Comparison of ENCODE assay signal across 14 cellular contexts in genomic region chr1:209748620-209749019, GRCh38. TPM values are rescaled to one million over a fixed set of nuclear protein-coding genes. Genes with fewer than 3 reads are reported as not detected.
DNase-seq lines count a peak whose midpoint lies in the region; ATAC-seq and TF ChIP-seq lines count a peak whose summit lies in the region.
"Had no signal": no experiment of that assay in that cellular context is flagged by ENCODE, and none has a peak within 500 bp of the region (broad histone marks: within the 10 kb centered on the region; RNA-seq: fewer than 3 reads in every experiment).

No MANE protein-coding gene starts in this region.

- H3K4me1 Mint-ChIP-seq in activated CD4-positive, alpha-beta T cell treated with anti-CD3 and anti-CD28 coated beads for 36 hours, result peaks cover 70% of the 10 kb centered on the region
- H3K4me1 Mint-ChIP-seq in IgD-negative memory B cell (peaks cover 24 to 34% (median 31%) of the 10 kb centered on the region in 3 donors), MCF 10A (ENCODE audit: insufficient read depth, unreplicated experiment) (peaks cover 14% of the 10 kb centered on the region)
- peaks cover 38% of the 10 kb centered on the region for H3K4me1 Mint-ChIP-seq in activated T-helper 17 cell treated with anti-CD3 and anti-CD28 coated beads, Interleukin-2, amount 50 U/mL, for 72 hours

- no peaks in the 10 kb centered on the region for H3K9me3 Mint-ChIP-seq in activated CD4-positive, alpha-beta T cell treated with anti-CD3 and anti-CD28 coated beads for 36 hours (ENCODE audit: low read depth)
- H3K9me3 Mint-ChIP-seq in IgD-negative memory B cell (no peaks in the 10 kb centered on the region), MCF 10A (ENCODE audit: unreplicated experiment) (no peaks in the 10 kb centered on the region)
- no peaks in the 10 kb centered on the region for H3K9me3 Mint-ChIP-seq in activated T-helper 17 cell treated with anti-CD3 and anti-CD28 coated beads, Interleukin-2, amount 50 U/mL, for 72 hours

- H3K4me3 Mint-ChIP-seq in activated CD4-positive, alpha-beta T cell treated with anti-CD3 and anti-CD28 coated beads for 36 hours, result no peak overlapping the region
- H3K4me3 Mint-ChIP-seq in IgD-negative memory B cell (peak overlapping the region in 1 of 4 donors; percentile 62), MCF 10A (ENCODE audit: unreplicated experiment) (no peak overlapping the region)
- peak overlapping the region; percentile 62 for H3K4me3 Mint-ChIP-seq in activated T-helper 17 cell treated with anti-CD3 and anti-CD28 coated beads, Interleukin-2, amount 50 U/mL, for 72 hours

- H3K27ac ChIP-seq in neutrophil, result peak overlapping the region; percentile 84
- H3K27ac ChIP-seq: thoracic aorta had no signal

- peaks cover 62 to 63% of the 10 kb centered on the region in 2 experiments for H3K4me1 ChIP-seq in neutrophil (ENCODE audit: control insufficient read depth in 1 of 2, insufficient read depth in 1 of 2, low read depth in 1 of 2, low read length in 1 of 2)

- BruUV-seq in MCF 10A (replicated peaks; lab: Mats Ljungman, UMichigan), result no TSS peak

- no peak for ATAC-seq in activated CD4-positive, alpha-beta T cell treated with anti-CD3 and anti-CD28 coated beads for 36 hours
- no peak for ATAC-seq in activated T-helper 17 cell treated with anti-CD3 and anti-CD28 coated beads, Interleukin-2, amount 50 U/mL, for 72 hours (replicated peaks)
- no peak for ATAC-seq in GM19452 (IDR thresholded peaks at IDR 0.05; ENCODE audit: unreplicated experiment)

- peak; percentile 46 for DNase-seq in activated CD4-positive, alpha-beta T cell treated with anti-CD3 and anti-CD28 coated beads for 36 hours
- no peak for DNase-seq in activated CD4-positive, alpha-beta T cell treated with anti-CD3 and anti-CD28 coated beads, Interleukin-2, amount 50 U/mL, for 1 hour
- DNase-seq in MCF 10A (ENCODE audit: unreplicated experiment), result no peak
- no peak for DNase-seq in glomerular visceral epithelial cell (ENCODE audit: extremely low spot score)
- DNase-seq: activated T-cell treated with anti-CD3 and anti-CD28 coated beads for 4 hours, NCI-H1417 treated with DMSO at 0.1 percent for 48 hours, NCI-H524, small intestine, T1000 had no signal

- CTCF ChIA-PET in activated CD4-positive, alpha-beta T cell treated with anti-CD3 and anti-CD28 coated beads for 36 hours (lab: Charles Lee), result interaction anchor here (0.6 to 6.7 kb wide), 44 partner anchors 8 to 235 kb away, joined by 3 to 75 read pairs (median 4); partner anchors contain the start of genes LAMB3, TRAF3IP3 and UTP25
- CTCF ChIA-PET in MCF 10A (lab: Yijun Ruan, JAX), result interaction anchor here (0.7 to 14.7 kb wide), 57 partner anchors 12 to 188 kb away, joined by 3 to 227 read pairs (median 7); partner anchors contain the start of genes C1orf74, CAMK1G, HSD11B1 and LAMB3

- POLR2A ChIA-PET in activated CD4-positive, alpha-beta T cell treated with anti-CD3 and anti-CD28 coated beads for 36 hours (lab: Charles Lee), result interaction anchor here (1.3 kb wide), 2 partner anchors 20 to 36 kb away, joined by 3 read pairs; partner anchors contain the start of gene C1orf74
- POLR2A ChIA-PET in MCF 10A (lab: Yijun Ruan, JAX), result interaction anchor here (0.9 to 2.2 kb wide), 11 partner anchors 12 to 179 kb away, joined by 3 to 10 read pairs (median 5); partner anchors contain the start of gene IRF6

- H3K36me3 ChIP-seq in neutrophil, result no peaks in the 10 kb centered on the region
- H3K36me3 ChIP-seq: thoracic aorta had no signal

- H3K9me3 ChIP-seq in neutrophil, result no peaks in the 10 kb centered on the region
- H3K9me3 ChIP-seq: thoracic aorta had no signal

- TF ChIP-seq CTCF in neutrophil (IDR thresholded peaks at IDR 0.05) (no peak), MCF 10A (IDR thresholded peaks at IDR 0.05; ENCODE audit: unreplicated experiment) (no peak)

- H3K4me3 ChIP-seq in neutrophil (ENCODE audit: low read depth in 1 of 2, low read length in 1 of 2), result no peak overlapping the region

- H3K27me3 ChIP-seq in neutrophil, result no peaks in the 10 kb centered on the region

- peak overlapping the region; percentile 92 for H3K27ac Mint-ChIP-seq in activated CD4-positive, alpha-beta T cell treated with anti-CD3 and anti-CD28 coated beads for 36 hours
- peak overlapping the region in 2 of 3 donors; percentile 45 to 68 for H3K27ac Mint-ChIP-seq in IgD-negative memory B cell
- H3K27ac Mint-ChIP-seq in activated T-helper 17 cell treated with anti-CD3 and anti-CD28 coated beads, Interleukin-2, amount 50 U/mL, for 72 hours, result peak overlapping the region; percentile 87
- no peak overlapping the region for H3K27ac Mint-ChIP-seq in MCF 10A (ENCODE audit: low read depth, unreplicated experiment)

- H3K27me3 Mint-ChIP-seq in activated CD4-positive, alpha-beta T cell treated with anti-CD3 and anti-CD28 coated beads for 36 hours, result no peaks in the 10 kb centered on the region
- H3K27me3 Mint-ChIP-seq in IgD-negative memory B cell, result no peaks in the 10 kb centered on the region
- no peaks in the 10 kb centered on the region for H3K27me3 Mint-ChIP-seq in activated T-helper 17 cell treated with anti-CD3 and anti-CD28 coated beads, Interleukin-2, amount 50 U/mL, for 72 hours
- H3K27me3 Mint-ChIP-seq in MCF 10A (ENCODE audit: insufficient read depth, unreplicated experiment), result no peaks in the 10 kb centered on the region

- intact Hi-C loops in activated CD4-positive, alpha-beta T cell treated with anti-CD3 and anti-CD28 coated beads for 36 hours (cut with DNase I, micrococcal nuclease), result loop anchor here (1.0 to 5.0 kb wide), 3 partner anchors 24 to 71 kb away; partner anchors contain the start of gene G0S2 (in 1 of the 2)
- intact Hi-C loops in MCF 10A (cut with micrococcal nuclease), result loop anchor here (1.0 kb wide), 1 partner anchor 36 kb away; the partner anchor contains the start of gene C1orf74

- H3K36me3 Mint-ChIP-seq in activated CD4-positive, alpha-beta T cell treated with anti-CD3 and anti-CD28 coated beads for 36 hours (ENCODE audit: low read depth), result no peaks in the 10 kb centered on the region
- no peaks in the 10 kb centered on the region for H3K36me3 Mint-ChIP-seq in IgD-negative memory B cell
- no peaks in the 10 kb centered on the region for H3K36me3 Mint-ChIP-seq in activated T-helper 17 cell treated with anti-CD3 and anti-CD28 coated beads, Interleukin-2, amount 50 U/mL, for 72 hours (ENCODE audit: low read depth)
- no peaks in the 10 kb centered on the region for H3K36me3 Mint-ChIP-seq in MCF 10A (ENCODE audit: insufficient read depth, unreplicated experiment)

RNA-seq across cellular contexts. Expression of gene TRAF3IP3, which starts 7.2 kb away (rescaled TPM):
- 100 to 1,000 TPM; 136 to 138 TPM for total RNA-seq in activated CD4-positive, alpha-beta T cell treated with anti-CD3 and anti-CD28 coated beads for 36 hours
- polyA plus RNA-seq in IgD-negative memory B cell, result 240 TPM
- 100 to 1,000 TPM; 175 to 184 TPM for total RNA-seq in activated T-helper 17 cell treated with anti-CD3 and anti-CD28 coated beads, Interleukin-2, amount 50 U/mL, for 72 hours
- total RNA-seq in MCF 10A (2022), result not detected in 2 replicates

RNA-seq across cellular contexts. Expression of gene C1orf74, which starts 35.7 kb away (rescaled TPM):
- total RNA-seq in activated CD4-positive, alpha-beta T cell treated with anti-CD3 and anti-CD28 coated beads for 36 hours, result 1 to 10 TPM; 3.7 to 4.3 TPM
- 0.78 TPM for polyA plus RNA-seq in IgD-negative memory B cell
- 1 to 10 TPM; 2.5 to 3.8 TPM for total RNA-seq in activated T-helper 17 cell treated with anti-CD3 and anti-CD28 coated beads, Interleukin-2, amount 50 U/mL, for 72 hours
- total RNA-seq in MCF 10A (2022), result 6.8 and 7.1 TPM in 2 replicates

RNA-seq across cellular contexts. Expression of gene HSD11B1, which starts 44.0 kb away (rescaled TPM):
- 1 to 10 TPM; 4.5 to 5.7 TPM for total RNA-seq in activated CD4-positive, alpha-beta T cell treated with anti-CD3 and anti-CD28 coated beads for 36 hours
- polyA plus RNA-seq in IgD-negative memory B cell, result not detected
- total RNA-seq in activated T-helper 17 cell treated with anti-CD3 and anti-CD28 coated beads, Interleukin-2, amount 50 U/mL, for 72 hours, result 1 to 10 TPM; 2.4 to 9.7 TPM
- total RNA-seq in MCF 10A (2022), result 0.21 and 0.39 TPM in 2 replicates

RNA-seq across cellular contexts. Expression of gene IRF6, which starts 57.3 kb away (rescaled TPM):
- total RNA-seq in activated CD4-positive, alpha-beta T cell treated with anti-CD3 and anti-CD28 coated beads for 36 hours, result under 1 TPM; 0.11 to 0.14 TPM
- polyA plus RNA-seq in IgD-negative memory B cell, result 0.93 TPM
- total RNA-seq in activated T-helper 17 cell treated with anti-CD3 and anti-CD28 coated beads, Interleukin-2, amount 50 U/mL, for 72 hours, result 1 to 10 TPM in 1 of 2 donors, under 1 TPM in 1; 0.35 to 1.7 TPM
- total RNA-seq in MCF 10A (2022), result 87.8 and 106 TPM in 2 replicates

Comparison
In these comparisons a context has a peak if more than half of its experiments do, and no peak if none do; other contexts are left out.
1. RNA of gene TRAF3IP3, which starts 7.2 kb away (total RNA-seq): 175 to 184 TPM in activated T-helper 17 cell treated with anti-CD3 and anti-CD28 coated beads, Interleukin-2, amount 50 U/mL, for 72 hours and 136 to 138 TPM in activated CD4-positive, alpha-beta T cell treated with anti-CD3 and anti-CD28 coated beads for 36 hours; not detected in MCF 10A; every median in the first group is over 100 times any median in the second.